ENCODE assay signal across 8 cellular contexts in genomic region chr5:177303925-177304391, GRCh38. TPM values are rescaled to one million over a fixed set of nuclear protein-coding genes. Genes with fewer than 3 reads are reported as not detected.
A peak's percentile ranks its signal among the peaks of the same experiment; 100 is the strongest.
DNase-seq lines count a peak whose midpoint lies in the region; ATAC-seq and TF ChIP-seq lines count a peak whose summit lies in the region.

No MANE protein-coding gene starts in this region.

- no peaks in the 10 kb centered on the region for H3K27me3 ChIP-seq in neuron (ENCODE audit: insufficient read depth, low read length)

- H2AFZ ChIP-seq in OCI-LY7 (ENCODE audit: low read length) (peak overlapping the region; percentile 31; the same call in 1 of the 2 replicates), neuron (ENCODE audit: low read depth, low read length) (peak overlapping the region; percentile 84)

- H3K27ac ChIP-seq in OCI-LY7 (ENCODE audit: low read depth, low read length, poor library complexity, severe bottlenecking) (peak overlapping the region; percentile 68), epithelial cell of prostate (peak overlapping the region; percentile 85)

- peak overlapping the region; percentile 93 for H3K4me2 ChIP-seq in OCI-LY7 (ENCODE audit: low read length)

- CTCF ChIA-PET in OCI-LY7 (lab: Charles Lee; ENCODE audit: unreplicated experiment), result no interaction called here

- peaks cover 75% of the 10 kb centered on the region for H3K4me1 ChIP-seq in OCI-LY7 (ENCODE audit: insufficient read depth, low read length, poor library complexity, severe bottlenecking)
- H3K4me1 ChIP-seq in neuron (ENCODE audit: insufficient read depth, low read length), result peaks cover 19% of the 10 kb centered on the region

- ATAC-seq in GM19397 (IDR thresholded peaks at IDR 0.05; ENCODE audit: unreplicated experiment), result peak; percentile 2
- ATAC-seq in GM19467 (IDR thresholded peaks at IDR 0.05; ENCODE audit: unreplicated experiment), result no peak

- H3K4me3 ChIP-seq in OCI-LY7 (ENCODE audit: low read depth, low read length, poor library complexity, severe bottlenecking) (peak overlapping the region; percentile 100), neuron (ENCODE audit: low read length) (peak overlapping the region; percentile 68)

- peaks cover 14% of the 10 kb centered on the region for H4K20me1 ChIP-seq in OCI-LY7 (ENCODE audit: insufficient read depth, low read length)

- intact Hi-C loops in OCI-LY7 (cut with micrococcal nuclease; ENCODE audit: unreplicated experiment), result loop anchor here (1.0 to 10.0 kb wide), 4 partner anchors 127 to 657 kb away; partner anchors contain the start of gene TSPAN17

- H3K36me3 ChIP-seq in OCI-LY7 (ENCODE audit: insufficient read depth, low read length) (peaks cover 66% of the 10 kb centered on the region), neuron (ENCODE audit: insufficient read depth, low read length) (peaks cover 46% of the 10 kb centered on the region)

- POLR2A ChIA-PET in OCI-LY7 (lab: Charles Lee), result interaction anchor here (0.6 to 1.1 kb wide), 3 partner anchors 11 to 85 kb away, joined by 3 to 8 read pairs (median 4); no protein-coding TSS in a partner anchor

- peak; percentile 28 for DNase-seq in OCI-LY7 (ENCODE audit: low spot score)
- no peak for DNase-seq in epithelial cell of prostate (ENCODE audit: low read depth, low spot score)
- no peak for DNase-seq in NCI-H774 (lab: John Stamatoyannopoulos, UW)
- no peak for DNase-seq in DMS153 treated with DMSO at 0.1 percent for 48 hours (lab: John Stamatoyannopoulos, UW; ENCODE audit: unreplicated experiment)
- DNase-seq in kidney glomerular epithelial cell (lab: John Stamatoyannopoulos, UW), result no peak

- BruUV-seq in OCI-LY7 (replicated peaks; lab: Mats Ljungman, UMichigan), result TSS peak; percentile 81

- no peaks in the 10 kb centered on the region for H3K9me3 ChIP-seq in OCI-LY7 (ENCODE audit: low read length)
- no peaks in the 10 kb centered on the region for H3K9me3 ChIP-seq in neuron (ENCODE audit: low read length)

- peaks cover 41% of the 10 kb centered on the region for H3K79me2 ChIP-seq in OCI-LY7 (ENCODE audit: insufficient read depth, low read depth, low read length)

- no peak for TF ChIP-seq CTCF in OCI-LY7 (conservative IDR thresholded peaks at IDR 0.05; ENCODE audit: low read length)

- no peaks in the 10 kb centered on the region for H3K9me2 ChIP-seq in OCI-LY7 (ENCODE audit: insufficient read depth, low read length)

RNA-seq across cellular contexts. Expression of gene PRELID1, which starts 0.4 kb away (rescaled TPM):
- 217 and 249 TPM in 2 replicates for total RNA-seq in OCI-LY7 (2014; rRNA removed; shearing (Covaris generic))
- total RNA-seq in OCI-LY7 (2022), result 203 and 232 TPM in 2 replicates

RNA-seq across cellular contexts. Expression of gene RAB24, which starts 0.4 kb away (rescaled TPM):
- 25.8 and 43.1 TPM in 2 replicates for total RNA-seq in OCI-LY7 (2014; rRNA removed; shearing (Covaris generic))
- total RNA-seq in OCI-LY7 (2022), result 31.3 and 36.1 TPM in 2 replicates

RNA-seq across cellular contexts. Expression of gene MXD3, which starts 7.7 kb away (rescaled TPM):
- total RNA-seq in OCI-LY7 (2014; rRNA removed; shearing (Covaris generic)), result 109 and 130 TPM in 2 replicates
- total RNA-seq in OCI-LY7 (2022), result 81.3 and 105 TPM in 2 replicates

RNA-seq across cellular contexts. Expression of gene LMAN2, which starts 47.5 kb away (rescaled TPM):
- 144 and 151 TPM in 2 replicates for total RNA-seq in OCI-LY7 (2014; rRNA removed; shearing (Covaris generic))
- 103 and 116 TPM in 2 replicates for total RNA-seq in OCI-LY7 (2022)

RNA-seq across cellular contexts. Expression of gene RGS14, which starts 53.8 kb away (rescaled TPM):
- total RNA-seq in OCI-LY7 (2014; rRNA removed; shearing (Covaris generic)), result 33.0 and 43.3 TPM in 2 replicates
- total RNA-seq in OCI-LY7 (2022), result 41.7 and 46.3 TPM in 2 replicates
